1 cellular context compared by ENCODE assay signal in the genomic region with DNA sequence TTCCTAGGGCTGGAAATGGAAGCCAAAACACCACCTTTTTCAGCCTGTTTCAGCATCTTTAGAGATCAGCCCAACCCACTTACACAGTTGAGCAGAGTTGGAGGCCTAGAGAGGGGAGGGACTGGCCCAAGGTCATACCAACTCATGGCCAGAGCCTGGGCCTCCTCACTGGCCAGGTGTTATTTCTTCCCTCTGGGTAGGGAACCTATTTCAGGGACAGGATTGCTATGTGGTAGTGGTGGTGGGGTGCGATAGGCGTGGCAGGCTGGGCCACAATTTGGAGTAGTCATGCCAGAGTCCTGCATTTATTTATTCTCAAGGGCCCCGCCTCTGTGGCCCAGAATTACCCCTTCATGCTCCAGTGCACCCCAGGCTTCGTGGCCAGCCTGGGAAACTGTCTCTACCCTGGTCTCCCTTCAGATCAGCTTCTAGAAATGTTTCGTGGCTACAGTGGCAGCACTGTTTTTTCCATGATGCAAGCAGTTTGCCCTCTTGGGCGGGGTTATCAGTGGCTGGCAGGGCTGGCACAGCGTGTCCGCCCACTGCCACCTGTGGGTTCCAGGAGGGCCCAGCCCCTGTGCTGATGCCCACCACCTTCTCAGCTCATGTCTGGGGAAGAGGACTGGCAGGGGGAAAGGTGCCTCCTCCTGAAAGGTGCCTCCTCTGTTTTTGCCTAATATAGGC.
TF ChIP-seq lines count a peak whose summit lies in the region.

No MANE protein-coding gene starts in this region.

TF ChIP-seq in WTC11, 78 proteins besides CTCF, POLR2A, EP300 and RAD21 (continued from another document):
- TF ChIP-seq, protein P1, sequence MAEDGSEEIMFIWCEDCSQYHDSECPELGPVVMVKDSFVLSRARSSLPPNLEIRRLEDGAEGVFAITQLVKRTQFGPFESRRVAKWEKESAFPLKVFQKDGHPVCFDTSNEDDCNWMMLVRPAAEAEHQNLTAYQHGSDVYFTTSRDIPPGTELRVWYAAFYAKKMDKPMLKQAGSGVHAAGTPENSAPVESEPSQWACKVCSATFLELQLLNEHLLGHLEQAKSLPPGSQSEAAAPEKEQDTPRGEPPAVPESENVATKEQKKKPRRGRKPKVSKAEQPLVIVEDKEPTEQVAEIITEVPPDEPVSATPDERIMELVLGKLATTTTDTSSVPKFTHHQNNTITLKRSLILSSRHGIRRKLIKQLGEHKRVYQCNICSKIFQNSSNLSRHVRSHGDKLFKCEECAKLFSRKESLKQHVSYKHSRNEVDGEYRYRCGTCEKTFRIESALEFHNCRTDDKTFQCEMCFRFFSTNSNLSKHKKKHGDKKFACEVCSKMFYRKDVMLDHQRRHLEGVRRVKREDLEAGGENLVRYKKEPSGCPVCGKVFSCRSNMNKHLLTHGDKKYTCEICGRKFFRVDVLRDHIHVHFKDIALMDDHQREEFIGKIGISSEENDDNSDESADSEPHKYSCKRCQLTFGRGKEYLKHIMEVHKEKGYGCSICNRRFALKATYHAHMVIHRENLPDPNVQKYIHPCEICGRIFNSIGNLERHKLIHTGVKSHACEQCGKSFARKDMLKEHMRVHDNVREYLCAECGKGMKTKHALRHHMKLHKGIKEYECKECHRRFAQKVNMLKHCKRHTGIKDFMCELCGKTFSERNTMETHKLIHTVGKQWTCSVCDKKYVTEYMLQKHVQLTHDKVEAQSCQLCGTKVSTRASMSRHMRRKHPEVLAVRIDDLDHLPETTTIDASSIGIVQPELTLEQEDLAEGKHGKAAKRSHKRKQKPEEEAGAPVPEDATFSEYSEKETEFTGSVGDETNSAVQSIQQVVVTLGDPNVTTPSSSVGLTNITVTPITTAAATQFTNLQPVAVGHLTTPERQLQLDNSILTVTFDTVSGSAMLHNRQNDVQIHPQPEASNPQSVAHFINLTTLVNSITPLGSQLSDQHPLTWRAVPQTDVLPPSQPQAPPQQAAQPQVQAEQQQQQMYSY (CRISPR knock-in tag; IDR thresholded peaks at IDR 0.05) = no peak
- TF ChIP-seq, protein P2, sequence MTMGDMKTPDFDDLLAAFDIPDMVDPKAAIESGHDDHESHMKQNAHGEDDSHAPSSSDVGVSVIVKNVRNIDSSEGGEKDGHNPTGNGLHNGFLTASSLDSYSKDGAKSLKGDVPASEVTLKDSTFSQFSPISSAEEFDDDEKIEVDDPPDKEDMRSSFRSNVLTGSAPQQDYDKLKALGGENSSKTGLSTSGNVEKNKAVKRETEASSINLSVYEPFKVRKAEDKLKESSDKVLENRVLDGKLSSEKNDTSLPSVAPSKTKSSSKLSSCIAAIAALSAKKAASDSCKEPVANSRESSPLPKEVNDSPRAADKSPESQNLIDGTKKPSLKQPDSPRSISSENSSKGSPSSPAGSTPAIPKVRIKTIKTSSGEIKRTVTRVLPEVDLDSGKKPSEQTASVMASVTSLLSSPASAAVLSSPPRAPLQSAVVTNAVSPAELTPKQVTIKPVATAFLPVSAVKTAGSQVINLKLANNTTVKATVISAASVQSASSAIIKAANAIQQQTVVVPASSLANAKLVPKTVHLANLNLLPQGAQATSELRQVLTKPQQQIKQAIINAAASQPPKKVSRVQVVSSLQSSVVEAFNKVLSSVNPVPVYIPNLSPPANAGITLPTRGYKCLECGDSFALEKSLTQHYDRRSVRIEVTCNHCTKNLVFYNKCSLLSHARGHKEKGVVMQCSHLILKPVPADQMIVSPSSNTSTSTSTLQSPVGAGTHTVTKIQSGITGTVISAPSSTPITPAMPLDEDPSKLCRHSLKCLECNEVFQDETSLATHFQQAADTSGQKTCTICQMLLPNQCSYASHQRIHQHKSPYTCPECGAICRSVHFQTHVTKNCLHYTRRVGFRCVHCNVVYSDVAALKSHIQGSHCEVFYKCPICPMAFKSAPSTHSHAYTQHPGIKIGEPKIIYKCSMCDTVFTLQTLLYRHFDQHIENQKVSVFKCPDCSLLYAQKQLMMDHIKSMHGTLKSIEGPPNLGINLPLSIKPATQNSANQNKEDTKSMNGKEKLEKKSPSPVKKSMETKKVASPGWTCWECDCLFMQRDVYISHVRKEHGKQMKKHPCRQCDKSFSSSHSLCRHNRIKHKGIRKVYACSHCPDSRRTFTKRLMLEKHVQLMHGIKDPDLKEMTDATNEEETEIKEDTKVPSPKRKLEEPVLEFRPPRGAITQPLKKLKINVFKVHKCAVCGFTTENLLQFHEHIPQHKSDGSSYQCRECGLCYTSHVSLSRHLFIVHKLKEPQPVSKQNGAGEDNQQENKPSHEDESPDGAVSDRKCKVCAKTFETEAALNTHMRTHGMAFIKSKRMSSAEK (CRISPR knock-in tag; IDR thresholded peaks at IDR 0.05; ENCODE audit: borderline replicate concordance) = no peak
- no peak for TF ChIP-seq RELA (CRISPR knock-in tag; IDR thresholded peaks at IDR 0.05; ENCODE audit: borderline replicate concordance)
- no peak for TF ChIP-seq SP1 (CRISPR knock-in tag; conservative IDR thresholded peaks at IDR 0.05)
- TF ChIP-seq, protein P3, sequence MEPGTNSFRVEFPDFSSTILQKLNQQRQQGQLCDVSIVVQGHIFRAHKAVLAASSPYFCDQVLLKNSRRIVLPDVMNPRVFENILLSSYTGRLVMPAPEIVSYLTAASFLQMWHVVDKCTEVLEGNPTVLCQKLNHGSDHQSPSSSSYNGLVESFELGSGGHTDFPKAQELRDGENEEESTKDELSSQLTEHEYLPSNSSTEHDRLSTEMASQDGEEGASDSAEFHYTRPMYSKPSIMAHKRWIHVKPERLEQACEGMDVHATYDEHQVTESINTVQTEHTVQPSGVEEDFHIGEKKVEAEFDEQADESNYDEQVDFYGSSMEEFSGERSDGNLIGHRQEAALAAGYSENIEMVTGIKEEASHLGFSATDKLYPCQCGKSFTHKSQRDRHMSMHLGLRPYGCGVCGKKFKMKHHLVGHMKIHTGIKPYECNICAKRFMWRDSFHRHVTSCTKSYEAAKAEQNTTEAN (CRISPR knock-in tag; IDR thresholded peaks at IDR 0.05) = no peak
- TF ChIP-seq, protein P4, sequence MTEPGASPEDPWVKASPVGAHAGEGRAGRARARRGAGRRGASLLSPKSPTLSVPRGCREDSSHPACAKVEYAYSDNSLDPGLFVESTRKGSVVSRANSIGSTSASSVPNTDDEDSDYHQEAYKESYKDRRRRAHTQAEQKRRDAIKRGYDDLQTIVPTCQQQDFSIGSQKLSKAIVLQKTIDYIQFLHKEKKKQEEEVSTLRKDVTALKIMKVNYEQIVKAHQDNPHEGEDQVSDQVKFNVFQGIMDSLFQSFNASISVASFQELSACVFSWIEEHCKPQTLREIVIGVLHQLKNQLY (CRISPR knock-in tag; IDR thresholded peaks at IDR 0.05) = no peak
- TF ChIP-seq JUN (CRISPR knock-in tag; IDR thresholded peaks at IDR 0.05) = no peak
